In genomic region chr19:57664269-57665127, GRCh38 we compare ENCODE assay signal across 1 cellular context.
TF ChIP-seq lines count a peak whose summit lies in the region.

No MANE protein-coding gene starts in this region.

TF ChIP-seq in HEK293, 187 proteins besides CTCF, POLR2A, EP300 and RAD21 (continued from another document and continues in another):
- TF ChIP-seq ELK4 (IDR thresholded peaks at IDR 0.05; ENCODE audit: borderline replicate concordance, low read depth, low read length) (no peak), ZNF223 (tag by site-specific recombination; IDR thresholded peaks at IDR 0.05) (no peak), ZNF398 (tag by site-specific recombination; IDR thresholded peaks at IDR 0.05) (0 out of 2 replicates have a peak, but pooled peaks have one; percentile 26), ZNF791 (tag by site-specific recombination; IDR thresholded peaks at IDR 0.05) (no peak), PATZ1 (tag by site-specific recombination; IDR thresholded peaks at IDR 0.05) (peak; percentile 74), ZNF202 (tag by site-specific recombination; IDR thresholded peaks at IDR 0.05; ENCODE audit: borderline replicate concordance) (no peak), ZNF561 (tag by site-specific recombination; IDR thresholded peaks at IDR 0.05; ENCODE audit: borderline replicate concordance) (peak; percentile 56), ZNF302 (tag by site-specific recombination; IDR thresholded peaks at IDR 0.05; ENCODE audit: low read depth) (no peak), KLF8 (tag by site-specific recombination; IDR thresholded peaks at IDR 0.05) (peak; percentile 47; the same call in 1 of the 2 replicates), ZNF37A (tag by site-specific recombination; IDR thresholded peaks at IDR 0.05) (no peak), IKZF3 (tag by site-specific recombination; IDR thresholded peaks at IDR 0.05) (0 out of 2 replicates have a peak, but pooled peaks have one; percentile 11), SP2 (tag by site-specific recombination; IDR thresholded peaks at IDR 0.05) (peak; percentile 43; the same call in 1 of the 2 replicates), KLF9 (tag by site-specific recombination; IDR thresholded peaks at IDR 0.05; ENCODE audit: low read depth) (peak; percentile 36; the same call in 1 of the 2 replicates), ZNF140 (tag by site-specific recombination; IDR thresholded peaks at IDR 0.05) (no peak), ZBTB17 (tag by site-specific recombination; IDR thresholded peaks at IDR 0.05) (peak; percentile 48; the same call in 1 of the 2 replicates), YY2 (tag by site-specific recombination; IDR thresholded peaks at IDR 0.05) (no peak), ZBTB6 (tag by site-specific recombination; IDR thresholded peaks at IDR 0.05) (0 out of 2 replicates have a peak, but pooled peaks have one; percentile 44), ZBTB20 (tag by site-specific recombination; IDR thresholded peaks at IDR 0.05) (peak; percentile 97), SP3 (tag by site-specific recombination; IDR thresholded peaks at IDR 0.05) (peak; percentile 57), ZNF660 (tag by site-specific recombination; IDR thresholded peaks at IDR 0.05) (peak; percentile 77), ZNF391 (tag by site-specific recombination; IDR thresholded peaks at IDR 0.05; ENCODE audit: borderline replicate concordance, low read depth) (no peak), ZNF548 (tag by site-specific recombination; IDR thresholded peaks at IDR 0.05) (no peak), ZNF76 (tag by site-specific recombination; IDR thresholded peaks at IDR 0.05; ENCODE audit: borderline replicate concordance, low read depth) (peak; percentile 40; the same call in 1 of the 2 replicates), ZNF707 (tag by site-specific recombination; IDR thresholded peaks at IDR 0.05) (no peak), ZNF148 (tag by site-specific recombination; IDR thresholded peaks at IDR 0.05; ENCODE audit: borderline replicate concordance) (no peak), ZNF621 (tag by site-specific recombination; IDR thresholded peaks at IDR 0.05) (no peak), ZNF394 (tag by site-specific recombination; IDR thresholded peaks at IDR 0.05; ENCODE audit: borderline replicate concordance) (0 out of 2 replicates have a peak, but pooled peaks have one; percentile 11), ZNF354C (tag by site-specific recombination; IDR thresholded peaks at IDR 0.05; ENCODE audit: borderline replicate concordance, low read depth) (no peak), GLIS2 (tag by site-specific recombination; IDR thresholded peaks at IDR 0.05) (peak; percentile 62), ZNF155 (tag by site-specific recombination; IDR thresholded peaks at IDR 0.05) (no peak), TRIM28 (IDR thresholded peaks at IDR 0.05; ENCODE audit: borderline replicate concordance, low read length) (0 out of 2 replicates have a peak, but pooled peaks have one; percentile 31), SP7 (tag by site-specific recombination; IDR thresholded peaks at IDR 0.05) (0 out of 2 replicates have a peak, but pooled peaks have one; percentile 34), ZNF184 (tag by site-specific recombination; IDR thresholded peaks at IDR 0.05) (no peak), FEZF1 (tag by site-specific recombination; IDR thresholded peaks at IDR 0.05) (no peak)
- TF ChIP-seq, protein P1, sequence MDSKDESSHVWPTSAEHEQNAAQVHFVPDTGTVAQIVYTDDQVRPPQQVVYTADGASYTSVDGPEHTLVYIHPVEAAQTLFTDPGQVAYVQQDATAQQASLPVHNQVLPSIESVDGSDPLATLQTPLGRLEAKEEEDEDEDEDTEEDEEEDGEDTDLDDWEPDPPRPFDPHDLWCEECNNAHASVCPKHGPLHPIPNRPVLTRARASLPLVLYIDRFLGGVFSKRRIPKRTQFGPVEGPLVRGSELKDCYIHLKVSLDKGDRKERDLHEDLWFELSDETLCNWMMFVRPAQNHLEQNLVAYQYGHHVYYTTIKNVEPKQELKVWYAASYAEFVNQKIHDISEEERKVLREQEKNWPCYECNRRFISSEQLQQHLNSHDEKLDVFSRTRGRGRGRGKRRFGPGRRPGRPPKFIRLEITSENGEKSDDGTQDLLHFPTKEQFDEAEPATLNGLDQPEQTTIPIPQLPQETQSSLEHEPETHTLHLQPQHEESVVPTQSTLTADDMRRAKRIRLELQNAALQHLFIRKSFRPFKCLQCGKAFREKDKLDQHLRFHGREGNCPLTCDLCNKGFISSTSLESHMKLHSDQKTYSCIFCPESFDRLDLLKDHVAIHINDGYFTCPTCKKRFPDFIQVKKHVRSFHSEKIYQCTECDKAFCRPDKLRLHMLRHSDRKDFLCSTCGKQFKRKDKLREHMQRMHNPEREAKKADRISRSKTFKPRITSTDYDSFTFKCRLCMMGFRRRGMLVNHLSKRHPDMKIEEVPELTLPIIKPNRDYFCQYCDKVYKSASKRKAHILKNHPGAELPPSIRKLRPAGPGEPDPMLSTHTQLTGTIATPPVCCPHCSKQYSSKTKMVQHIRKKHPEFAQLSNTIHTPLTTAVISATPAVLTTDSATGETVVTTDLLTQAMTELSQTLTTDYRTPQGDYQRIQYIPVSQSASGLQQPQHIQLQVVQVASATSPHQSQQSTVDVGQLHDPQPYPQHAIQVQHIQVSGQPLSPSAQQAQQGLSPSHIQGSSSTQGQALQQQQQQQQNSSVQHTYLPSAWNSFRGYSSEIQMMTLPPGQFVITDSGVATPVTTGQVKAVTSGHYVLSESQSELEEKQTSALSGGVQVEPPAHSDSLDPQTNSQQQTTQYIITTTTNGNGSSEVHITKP (tag by site-specific recombination; IDR thresholded peaks at IDR 0.05): no peak; the same call in 1 of the 2 replicates
- TF ChIP-seq, protein P2, sequence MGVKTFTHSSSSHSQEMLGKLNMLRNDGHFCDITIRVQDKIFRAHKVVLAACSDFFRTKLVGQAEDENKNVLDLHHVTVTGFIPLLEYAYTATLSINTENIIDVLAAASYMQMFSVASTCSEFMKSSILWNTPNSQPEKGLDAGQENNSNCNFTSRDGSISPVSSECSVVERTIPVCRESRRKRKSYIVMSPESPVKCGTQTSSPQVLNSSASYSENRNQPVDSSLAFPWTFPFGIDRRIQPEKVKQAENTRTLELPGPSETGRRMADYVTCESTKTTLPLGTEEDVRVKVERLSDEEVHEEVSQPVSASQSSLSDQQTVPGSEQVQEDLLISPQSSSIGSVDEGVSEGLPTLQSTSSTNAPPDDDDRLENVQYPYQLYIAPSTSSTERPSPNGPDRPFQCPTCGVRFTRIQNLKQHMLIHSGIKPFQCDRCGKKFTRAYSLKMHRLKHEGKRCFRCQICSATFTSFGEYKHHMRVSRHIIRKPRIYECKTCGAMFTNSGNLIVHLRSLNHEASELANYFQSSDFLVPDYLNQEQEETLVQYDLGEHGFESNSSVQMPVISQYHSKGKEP (tag by site-specific recombination; IDR thresholded peaks at IDR 0.05): peak; percentile 55; the same call in 1 of the 2 replicates
- TF ChIP-seq, protein P3, sequence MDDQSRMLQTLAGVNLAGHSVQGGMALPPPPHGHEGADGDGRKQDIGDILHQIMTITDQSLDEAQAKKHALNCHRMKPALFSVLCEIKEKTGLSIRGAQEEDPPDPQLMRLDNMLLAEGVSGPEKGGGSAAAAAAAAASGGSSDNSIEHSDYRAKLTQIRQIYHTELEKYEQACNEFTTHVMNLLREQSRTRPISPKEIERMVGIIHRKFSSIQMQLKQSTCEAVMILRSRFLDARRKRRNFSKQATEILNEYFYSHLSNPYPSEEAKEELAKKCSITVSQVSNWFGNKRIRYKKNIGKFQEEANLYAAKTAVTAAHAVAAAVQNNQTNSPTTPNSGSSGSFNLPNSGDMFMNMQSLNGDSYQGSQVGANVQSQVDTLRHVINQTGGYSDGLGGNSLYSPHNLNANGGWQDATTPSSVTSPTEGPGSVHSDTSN (CRISPR knock-in tag; IDR thresholded peaks at IDR 0.05): peak; percentile 89; the same call in 1 of the 2 replicates
- TF ChIP-seq, protein P4, sequence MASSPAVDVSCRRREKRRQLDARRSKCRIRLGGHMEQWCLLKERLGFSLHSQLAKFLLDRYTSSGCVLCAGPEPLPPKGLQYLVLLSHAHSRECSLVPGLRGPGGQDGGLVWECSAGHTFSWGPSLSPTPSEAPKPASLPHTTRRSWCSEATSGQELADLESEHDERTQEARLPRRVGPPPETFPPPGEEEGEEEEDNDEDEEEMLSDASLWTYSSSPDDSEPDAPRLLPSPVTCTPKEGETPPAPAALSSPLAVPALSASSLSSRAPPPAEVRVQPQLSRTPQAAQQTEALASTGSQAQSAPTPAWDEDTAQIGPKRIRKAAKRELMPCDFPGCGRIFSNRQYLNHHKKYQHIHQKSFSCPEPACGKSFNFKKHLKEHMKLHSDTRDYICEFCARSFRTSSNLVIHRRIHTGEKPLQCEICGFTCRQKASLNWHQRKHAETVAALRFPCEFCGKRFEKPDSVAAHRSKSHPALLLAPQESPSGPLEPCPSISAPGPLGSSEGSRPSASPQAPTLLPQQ (tag by site-specific recombination; IDR thresholded peaks at IDR 0.05): peak; percentile 64; the same call in 1 of the 2 replicates
